In genomic region chr3:3641877-3642276, GRCh38 we compare ENCODE assay signal across 7 cellular contexts.
"Had no signal": no experiment of that assay in that cellular context is flagged by ENCODE, and none has a peak within 500 bp of the region (broad histone marks: within the 10 kb centered on the region; RNA-seq: fewer than 3 reads in every experiment).

No MANE protein-coding gene starts in this region.

- FAIRE-seq: G401.6, GM12891, GM12892, GM18507, GM19239 had no signal

- DNase-seq: GDM1, GF-D8 had no signal
